10 cellular contexts compared by ENCODE assay signal in the genomic region with DNA sequence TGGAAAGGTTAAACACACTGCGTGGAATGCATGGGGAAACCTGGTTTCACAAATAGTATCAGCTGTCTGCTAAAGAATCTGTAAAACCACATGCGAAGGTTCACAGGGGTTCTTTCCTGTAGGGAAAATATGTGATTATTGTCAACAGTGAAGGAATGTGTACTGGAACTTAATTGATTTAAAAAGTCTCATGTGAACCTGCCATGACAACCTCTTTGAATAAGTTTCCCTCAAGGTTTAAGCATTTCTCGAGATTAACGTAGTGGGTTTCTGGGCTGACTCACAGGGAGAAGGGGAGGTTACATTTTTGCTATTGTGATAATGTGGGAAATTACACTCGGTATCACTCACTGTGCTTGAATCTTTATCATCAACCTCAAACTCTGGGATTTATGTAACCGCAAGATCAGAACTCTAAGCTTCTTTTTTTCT. TPM values are rescaled to one million over a fixed set of nuclear protein-coding genes. Genes with fewer than 3 reads are reported as not detected.
DNase-seq lines count a peak whose midpoint lies in the region; ATAC-seq and TF ChIP-seq lines count a peak whose summit lies in the region.
"Had no signal": no experiment of that assay in that cellular context is flagged by ENCODE, and none has a peak within 500 bp of the region (broad histone marks: within the 10 kb centered on the region; RNA-seq: fewer than 3 reads in every experiment).

No MANE protein-coding gene starts in this region.

- H3K4me3 Mint-ChIP-seq in endodermal cell, result no peak overlapping the region

- DNase-seq in stimulated activated naive CD4-positive, alpha-beta T cell treated with Interleukin-2 at 50 U/mL for 16 hours (lab: John Stamatoyannopoulos, UW), result peak; percentile 24
- no peak for DNase-seq in stimulated activated naive CD4-positive, alpha-beta T cell (lab: John Stamatoyannopoulos, UW)
- no peak for DNase-seq in body of pancreas
- peak; percentile 89 to 94 for DNase-seq in lung microvascular endothelial cell (ENCODE audit: low read depth in 2 of 2)
- DNase-seq in endodermal cell, result no peak
- DNase-seq in H7, result no peak
- DNase-seq in NCI-H524 (lab: John Stamatoyannopoulos, UW), result no peak
- DNase-seq: CD4-positive, alpha-beta memory T cell had no signal

- H3K27me3 Mint-ChIP-seq in endodermal cell (ENCODE audit: insufficient read depth), result no peaks in the 10 kb centered on the region

- no peak overlapping the region for H3K9ac ChIP-seq in endodermal cell (ENCODE audit: extremely low read depth, low read length, poor library complexity, severe bottlenecking)

- H3K4me1 Mint-ChIP-seq in endodermal cell, result peaks cover 34% of the 10 kb centered on the region

- H3K27me3 ChIP-seq in body of pancreas (no peaks in the 10 kb centered on the region), endodermal cell (ENCODE audit: control insufficient read depth, insufficient read depth, low read length, poor library complexity, severe bottlenecking) (no peaks in the 10 kb centered on the region), H7 (ENCODE audit: control insufficient read depth, insufficient read depth, low read length) (no peaks in the 10 kb centered on the region)
- H3K27me3 ChIP-seq: esophagus muscularis mucosa had no signal

- H3K4me1 ChIP-seq in body of pancreas (peaks cover 59% of the 10 kb centered on the region), endodermal cell (ENCODE audit: control insufficient read depth, insufficient read depth, low read length) (peaks cover 2% of the 10 kb centered on the region)

- no peak overlapping the region for H3K4me3 ChIP-seq in body of pancreas
- H3K4me3 ChIP-seq in endodermal cell (ENCODE audit: low read length), result no peak overlapping the region
- H3K4me3 ChIP-seq in H7 (ENCODE audit: insufficient read depth, low read depth, low read length), result no peak overlapping the region
- H3K4me3 ChIP-seq: esophagus muscularis mucosa had no signal

- WGBS in body of pancreas, 2 donors, result 18 to 19% methylated on average over 6 of the region's 6 CpGs
- 90 to 100% methylated on average over 2 to 6 of the region's 6 CpGs for WGBS in endodermal cell (ENCODE audit: insufficient coverage in 1 of 2, insufficient read length in 1 of 2), 2 experiments

- intact Hi-C loops in body of pancreas (cut with DNase I), result no loop called here

- no peak for TF ChIP-seq POLR2A in body of pancreas (IDR thresholded peaks at IDR 0.05)

- H3K36me3 Mint-ChIP-seq in endodermal cell (ENCODE audit: low read depth), result no peaks in the 10 kb centered on the region
- H3K36me3 Mint-ChIP-seq: CD4-positive, alpha-beta memory T cell had no signal

- H3K36me3 ChIP-seq in body of pancreas (replicated peaks in 1 of 2; ENCODE audit: insufficient read depth in 1 of 2, low read depth in 2 of 2) (no peaks in the 10 kb centered on the region), endodermal cell (ENCODE audit: control insufficient read depth, insufficient read depth, low read length) (no peaks in the 10 kb centered on the region), H7 (replicated peaks; ENCODE audit: control insufficient read depth, insufficient read depth, low read length) (no peaks in the 10 kb centered on the region)
- H3K36me3 ChIP-seq: esophagus muscularis mucosa had no signal

- peak; percentile 78 for ATAC-seq in body of pancreas
- ATAC-seq in GM21717 (IDR thresholded peaks at IDR 0.05; ENCODE audit: unreplicated experiment), result no peak

- peak overlapping the region in 3 of 4 donors; percentile 67 to 79 (median 77) for H3K27ac ChIP-seq in body of pancreas
- no peak overlapping the region for H3K27ac ChIP-seq in endodermal cell (ENCODE audit: low read depth, low read length)
- H3K27ac ChIP-seq: esophagus muscularis mucosa had no signal

- no peak overlapping the region for H3K27ac Mint-ChIP-seq in endodermal cell

- TF ChIP-seq CTCF in body of pancreas (IDR thresholded peaks at IDR 0.05), result no peak
- no peak for TF ChIP-seq CTCF in endodermal cell (conservative IDR thresholded peaks at IDR 0.05)

- H3K9me3 ChIP-seq in body of pancreas, result no peaks in the 10 kb centered on the region
- H3K9me3 ChIP-seq in endodermal cell (ENCODE audit: control insufficient read depth, low read length), result no peaks in the 10 kb centered on the region
- H3K9me3 ChIP-seq: esophagus muscularis mucosa had no signal

- no peaks in the 10 kb centered on the region for H3K9me3 Mint-ChIP-seq in endodermal cell

RNA-seq across cellular contexts. Expression of gene IL1R1, which starts 28.2 kb away (rescaled TPM):
- 10 to 100 TPM; 53.4 to 55.4 TPM for total RNA-seq in body of pancreas
- total RNA-seq in lung microvascular endothelial cell, result 11.6 and 52.6 TPM in 2 replicates
- total RNA-seq in endodermal cell, result 1 to 10 TPM; 3.0 to 4.1 TPM
- polyA plus RNA-seq in endodermal cell (2013, experiment 1 of 2), result 0.96 TPM
- 0.79 TPM for polyA plus RNA-seq in endodermal cell (2013, experiment 2 of 2)
- 0.04 and 1.0 TPM in 2 replicates for total RNA-seq in H7 (2014; rRNA removed; shearing (Covaris generic))

Comparison
In these comparisons a context has a peak if more than half of its experiments do, and no peak if none do; other contexts are left out.
1. DNase-seq: peak in stimulated activated naive CD4-positive, alpha-beta T cell treated with Interleukin-2 at 50 U/mL for 16 hours (single experiment) and lung microvascular endothelial cell (2 of 2); none in stimulated activated naive CD4-positive, alpha-beta T cell (0 of 6), body of pancreas (0 of 4), endodermal cell (single experiment), H7 (single experiment) and NCI-H524 (0 of 2).